23 cellular contexts compared by ENCODE assay signal in genomic region chr6:152942319-152942869, GRCh38.
"Had no signal": no experiment of that assay in that cellular context is flagged by ENCODE, and none has a peak within 500 bp of the region (broad histone marks: within the 10 kb centered on the region; RNA-seq: fewer than 3 reads in every experiment).

No MANE protein-coding gene starts in this region.

- DNase-seq: dermis blood vessel endothelial cell; dorsolateral prefrontal cortex; effector CD4-positive, alpha-beta T cell; effector memory CD4-positive, alpha-beta T cell; foreskin keratinocyte; hypothalamus; immature natural killer cell; islet precursor cell; kidney; kidney glomerular epithelial cell; left lung; lower lobe of right lung; mesenchymal stem cell; mucosa of descending colon; naive B cell; naive thymus-derived CD8-positive, alpha-beta T cell had no signal

- H3K4me1 ChIP-seq: esophagus muscularis mucosa, foreskin keratinocyte, gastroesophageal sphincter, heart left ventricle, left lung, lower lobe of right lung had no signal

- H3K79me2 ChIP-seq: hepatocyte had no signal

- H3K4me3 ChIP-seq: coronary artery, dorsolateral prefrontal cortex, esophagus muscularis mucosa, gastroesophageal sphincter, heart left ventricle, hepatocyte, left lung, lower lobe of right lung, mucosa of descending colon had no signal

- FAIRE-seq: colon, endothelial cell of umbilical vein, kidney had no signal

- H3K27ac ChIP-seq: coronary artery, dorsolateral prefrontal cortex, esophagus muscularis mucosa, foreskin keratinocyte, gastroesophageal sphincter, hepatocyte, left lung, lower lobe of right lung had no signal

- H2AFZ ChIP-seq: hepatocyte had no signal

- H3K27me3 ChIP-seq: foreskin keratinocyte, hepatocyte had no signal

- H3K36me3 ChIP-seq: esophagus muscularis mucosa, gastroesophageal sphincter, heart left ventricle, left lung, lower lobe of right lung had no signal

- H3K9me3 ChIP-seq: esophagus muscularis mucosa, gastroesophageal sphincter, heart left ventricle, left lung, lower lobe of right lung, mucosa of descending colon had no signal

- ATAC-seq: gastroesophageal sphincter; left lung; lower lobe of right lung; mucosa of descending colon; naive thymus-derived CD8-positive, alpha-beta T cell had no signal

- H3K4me2 ChIP-seq: hepatocyte had no signal
